21 cellular contexts compared by ENCODE assay signal in the genomic region with DNA sequence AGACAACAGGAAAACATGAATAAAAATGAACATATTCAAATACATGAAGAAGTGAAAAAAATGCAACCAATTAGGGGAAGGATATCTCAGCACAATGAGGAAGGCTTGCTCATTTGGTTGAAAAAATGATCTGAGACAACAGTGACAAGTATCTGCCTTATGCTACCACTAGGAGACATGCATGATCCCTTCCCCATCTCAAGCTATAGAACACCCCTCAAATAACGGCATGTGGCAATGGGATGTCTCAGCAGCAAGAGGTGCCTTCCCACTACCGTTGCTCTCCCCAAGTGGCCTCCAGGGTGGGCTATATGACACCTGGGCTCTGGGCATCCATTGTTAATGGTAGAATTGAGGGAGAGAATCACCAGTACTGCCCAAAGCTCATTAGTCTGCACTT.
DNase-seq lines count a peak whose midpoint lies in the region; ATAC-seq and TF ChIP-seq lines count a peak whose summit lies in the region.
"Had no signal": no experiment of that assay in that cellular context is flagged by ENCODE, and none has a peak within 500 bp of the region (broad histone marks: within the 10 kb centered on the region; RNA-seq: fewer than 3 reads in every experiment).

No MANE protein-coding gene starts in this region.

- no peak overlapping the region for H4K5ac ChIP-seq in IMR-90 (ENCODE audit: low read depth, low read length)
- H4K5ac ChIP-seq in mesendoderm (ENCODE audit: low read length) = no peak overlapping the region

- POLR2A ChIA-PET in IMR-90 (lab: Charles Lee; ENCODE audit: unreplicated experiment) = no interaction called here
- POLR2A ChIA-PET in WTC11 (lab: Charles Lee) = no interaction called here

- H2BK20ac ChIP-seq in IMR-90 (ENCODE audit: low read depth, low read length) = no peak overlapping the region

- CTCF ChIA-PET in IMR-90 (lab: Yijun Ruan, JAX) = no interaction called here
- CTCF ChIA-PET in WTC11 (lab: Charles Lee) = interaction anchor here (0.7 to 1.6 kb wide), 4 partner anchors 14 to 147 kb away, joined by 3 to 4 read pairs (median 3); no protein-coding TSS in a partner anchor

- TF ChIP-seq POLR2A in IMR-90 (IDR thresholded peaks at IDR 0.05; ENCODE audit: low read depth, low read length) = no peak

- H3K4me3 ChIP-seq in IMR-90 (ENCODE audit: insufficient read depth, low read depth, low read length) (no peak overlapping the region), mesendoderm (ENCODE audit: low read length) (no peak overlapping the region)
- H3K4me3 ChIP-seq: BLaER1, PC-9 had no signal

- H3K36me3 Mint-ChIP-seq in WTC11 = no peaks in the 10 kb centered on the region

- no peaks in the 10 kb centered on the region for H3K9me3 ChIP-seq in IMR-90 (ENCODE audit: control insufficient read depth, insufficient read depth, low read length)
- H3K9me3 ChIP-seq: BLaER1 had no signal

- no peak for ATAC-seq in IMR-90 (ENCODE audit: low read depth)
- ATAC-seq in WTC11 = peak; percentile 88
- no peak for ATAC-seq in left cardiac atrium
- ATAC-seq: activated T-cell treated with anti-CD3 and anti-CD28 coated beads, Interleukin-2, amount 50 U/mL, for 72 hours; sciatic nerve had no signal

- no peaks in the 10 kb centered on the region for H3K27me3 ChIP-seq in IMR-90 (ENCODE audit: control insufficient read depth, insufficient read depth, low read length)
- no peaks in the 10 kb centered on the region for H3K27me3 ChIP-seq in mesendoderm (ENCODE audit: insufficient read depth, low read length, poor library complexity)
- H3K27me3 ChIP-seq: BLaER1 had no signal

- H3K9ac ChIP-seq in IMR-90 (ENCODE audit: low read depth, low read length) (no peak overlapping the region), mesendoderm (ENCODE audit: low read length) (no peak overlapping the region)
- H3K9ac ChIP-seq: BLaER1 had no signal

- H3K27me3 Mint-ChIP-seq in WTC11 (ENCODE audit: low read depth) = no peaks in the 10 kb centered on the region
- H3K27me3 Mint-ChIP-seq: activated naive CD8-positive, alpha-beta T cell treated with anti-CD3 and anti-CD28 coated beads, Interleukin-2, amount 10 ng/mL, durations not matched to agents 7 days and 5 days had no signal

- H3K4ac ChIP-seq in IMR-90 (ENCODE audit: low read depth, low read length) = no peak overlapping the region
- H3K4ac ChIP-seq in mesendoderm (ENCODE audit: low read depth, low read length) = no peak overlapping the region

- H2AK9ac ChIP-seq in IMR-90 (replicated peaks; ENCODE audit: low read depth, low read length, poor library complexity) = no peak overlapping the region

- H3K27ac ChIP-seq in IMR-90 (ENCODE audit: insufficient read depth, low read length) = no peak overlapping the region
- no peak overlapping the region for H3K27ac ChIP-seq in mesendoderm (ENCODE audit: low read depth, low read length)
- H3K27ac ChIP-seq: BLaER1, PC-9, VCaP had no signal

- H3K4me2 ChIP-seq in IMR-90 (ENCODE audit: low read depth, low read length) = no peak overlapping the region
- H3K4me2 ChIP-seq in mesendoderm (ENCODE audit: low read length) = no peak overlapping the region
- H3K4me2 ChIP-seq: BLaER1, PC-9 had no signal

- no peak overlapping the region for H3K14ac ChIP-seq in IMR-90 (replicated peaks; ENCODE audit: low read depth, low read length)

- peaks cover 3% of the 10 kb centered on the region for H3K4me1 ChIP-seq in IMR-90 (ENCODE audit: control insufficient read depth, insufficient read depth, low read length)
- H3K4me1 ChIP-seq in mesendoderm (ENCODE audit: control insufficient read depth, low read depth, low read length) = no peaks in the 10 kb centered on the region

- no CpG with 5 or more reads among the region's 2 CpGs for WGBS in IMR-90 (ENCODE audit: extremely low coverage in 2 of 2, insufficient read length in 1 of 2), 2 experiments
- WGBS in mesendoderm (ENCODE audit: extremely low coverage, insufficient coverage, low lambda C conversion rate) = no CpG with 5 or more reads among the region's 2 CpGs

- H3K23ac ChIP-seq in IMR-90 (ENCODE audit: low read depth, low read length) (no peak overlapping the region), mesendoderm (ENCODE audit: low read length) (no peak overlapping the region)

- H3K79me1 ChIP-seq in IMR-90 (ENCODE audit: low read depth in 1 of 2, low read length in 2 of 2) (no peaks in the 10 kb centered on the region), mesendoderm (ENCODE audit: low read length) (no peaks in the 10 kb centered on the region)

- peak; percentile 4 for DNase-seq in GDM1 (lab: John Stamatoyannopoulos, UW)
- no peak for DNase-seq in IMR-90
- no peak for DNase-seq in WTC11 (ENCODE audit: low spot score)
- DNase-seq in mesendoderm = peak; percentile 73
- no peak for DNase-seq in islet precursor cell
- no peak for DNase-seq in mucosa of gallbladder (ENCODE audit: low spot score)
- DNase-seq in left cardiac atrium = no peak
- DNase-seq: activated CD4-positive, alpha-beta memory T cell treated with anti-CD3 and anti-CD28 coated beads, Interleukin-2, amount 10 ng/mL, durations not matched to agents 7 days and 5 days; activated naive CD8-positive, alpha-beta T cell treated with anti-CD3 and anti-CD28 coated beads, Interleukin-2, amount 10 ng/mL, durations not matched to agents 7 days and 5 days; activated T-cell treated with anti-CD3 and anti-CD28 coated beads, Interleukin-2, amount 50 U/mL, for 72 hours; DMS 273 treated with DMSO at 0.1 percent for 48 hours; effector memory CD4-positive, alpha-beta T cell; hippocampal formation; NCI-H2029; NCI-H510A; PC-9; stimulated activated CD4-positive, alpha-beta T cell treated with anti-CD3 and anti-CD28 coated beads, Interleukin-4, amount 100 ng/mL, for 1 hour; stimulated activated CD8-positive, alpha-beta memory T cell treated with anti-CD3 and anti-CD28 coated beads, Interleukin-4, amount 100 ng/mL, for 48 hours had no signal

- no peaks in the 10 kb centered on the region for H3K79me2 ChIP-seq in mesendoderm (ENCODE audit: control insufficient read depth, insufficient read depth, low read length)

- H2BK5ac ChIP-seq in IMR-90 (ENCODE audit: low read depth, low read length, poor library complexity, severe bottlenecking) (no peak overlapping the region), mesendoderm (ENCODE audit: low read length) (no peak overlapping the region)

- no peak overlapping the region for H4K91ac ChIP-seq in IMR-90 (ENCODE audit: insufficient read depth, low read depth, low read length)

- H2AFZ ChIP-seq in IMR-90 (replicated peaks; ENCODE audit: low read length, poor library complexity) = no peak overlapping the region
- H2AFZ ChIP-seq: PC-9 had no signal

- peak overlapping the region; percentile 39; the same call in 1 of the 2 replicates for H2AK5ac ChIP-seq in IMR-90 (ENCODE audit: low read depth, low read length)
- H2AK5ac ChIP-seq in mesendoderm (ENCODE audit: low read length) = no peak overlapping the region

- intact Hi-C loops in IMR-90 (cut with micrococcal nuclease) (no loop called here), left cardiac atrium (cut with DNase I) (no loop called here)

- TF ChIP-seq CTCF in IMR-90 (conservative IDR thresholded peaks at IDR 0.05; ENCODE audit: low read depth, low read length) (no peak), WTC11 (IDR thresholded peaks at IDR 0.05) (no peak)

- H2BK120ac ChIP-seq in IMR-90 (ENCODE audit: low read depth, low read length) = no peak overlapping the region
- no peak overlapping the region for H2BK120ac ChIP-seq in mesendoderm (ENCODE audit: low read depth, low read length)

- H2BK15ac ChIP-seq in IMR-90 (ENCODE audit: low read depth, low read length) (no peak overlapping the region), mesendoderm (replicated peaks; ENCODE audit: low read depth) (no peak overlapping the region)

- no peak overlapping the region for H3K27ac Mint-ChIP-seq in WTC11
- H3K27ac Mint-ChIP-seq: activated CD4-positive, alpha-beta memory T cell treated with anti-CD3 and anti-CD28 coated beads, Interleukin-2, amount 10 ng/mL, durations not matched to agents 7 days and 5 days; activated naive CD8-positive, alpha-beta T cell treated with anti-CD3 and anti-CD28 coated beads, Interleukin-2, amount 10 ng/mL, durations not matched to agents 7 days and 5 days; activated T-cell treated with anti-CD3 and anti-CD28 coated beads, Interleukin-2, amount 50 U/mL, for 72 hours had no signal

- in situ Hi-C loops in IMR-90 (cut with MboI; ENCODE audit: low sequenced_read_pairs) = no loop called here

- H4K8ac ChIP-seq in IMR-90 (ENCODE audit: low read depth in 2 of 2, low read length in 2 of 2) = no peak overlapping the region
- no peak overlapping the region for H4K8ac ChIP-seq in mesendoderm (ENCODE audit: low read depth, low read length)

- dilution Hi-C loops in IMR-90 (cut with HindIII; ENCODE audit: low sequenced_read_pairs, unreplicated experiment) = no loop called here

- no peaks in the 10 kb centered on the region for H4K20me1 ChIP-seq in IMR-90 (ENCODE audit: insufficient read depth, low read length)
- H4K20me1 ChIP-seq: BLaER1 had no signal

- H3K4me3 Mint-ChIP-seq in WTC11 = no peak overlapping the region
- H3K4me3 Mint-ChIP-seq: activated CD4-positive, alpha-beta memory T cell treated with anti-CD3 and anti-CD28 coated beads, Interleukin-2, amount 10 ng/mL, durations not matched to agents 7 days and 5 days; activated naive CD8-positive, alpha-beta T cell treated with anti-CD3 and anti-CD28 coated beads, Interleukin-2, amount 10 ng/mL, durations not matched to agents 7 days and 5 days; activated T-cell treated with anti-CD3 and anti-CD28 coated beads, Interleukin-2, amount 50 U/mL, for 72 hours had no signal

- H3K18ac ChIP-seq in IMR-90 (ENCODE audit: low read depth, low read length) (no peak overlapping the region), mesendoderm (ENCODE audit: low read length) (no peak overlapping the region)

- no peaks in the 10 kb centered on the region for H3K4me1 Mint-ChIP-seq in WTC11

- H3K9me1 ChIP-seq in IMR-90 (ENCODE audit: insufficient read depth, low read length) = peaks cover 3% of the 10 kb centered on the region; the same call in 1 of the 2 replicates

- H3K9me3 Mint-ChIP-seq in WTC11 = no peaks in the 10 kb centered on the region
- H3K9me3 Mint-ChIP-seq: activated T-cell treated with anti-CD3 and anti-CD28 coated beads, Interleukin-2, amount 50 U/mL, for 72 hours had no signal

- no TSS peak for BruUV-seq in IMR-90 (replicated peaks; lab: Mats Ljungman, UMichigan)

- no peak for TF ChIP-seq RAD21 in IMR-90 (IDR thresholded peaks at IDR 0.05; ENCODE audit: low read length)

- H3K56ac ChIP-seq in IMR-90 (ENCODE audit: extremely low read depth, insufficient read depth, low read length) (no peak overlapping the region), mesendoderm (ENCODE audit: low read length) (no peak overlapping the region)

- H3K36me3 ChIP-seq in IMR-90 (ENCODE audit: control insufficient read depth, insufficient read depth, low read length) (no peaks in the 10 kb centered on the region), mesendoderm (ENCODE audit: control insufficient read depth, insufficient read depth, low read length) (no peaks in the 10 kb centered on the region)
- H3K36me3 ChIP-seq: BLaER1 had no signal

TF ChIP-seq in IMR-90, 13 proteins besides CTCF, POLR2A, EP300 and RAD21 (continues in another document):
- no peak for TF ChIP-seq MAZ (IDR thresholded peaks at IDR 0.05; ENCODE audit: borderline replicate concordance, low read depth, low read length)
- no peak for TF ChIP-seq CHD1 (IDR thresholded peaks at IDR 0.05; ENCODE audit: low read depth, low read length)

Comparison
In these comparisons a context has a peak if more than half of its experiments do, and no peak if none do; other contexts are left out.
1. DNase-seq: peak in GDM1 (single experiment) and mesendoderm (single experiment); none in IMR-90 (single experiment), WTC11 (single experiment), islet precursor cell (single experiment), mucosa of gallbladder (single experiment) and left cardiac atrium (single experiment).